ENCODE assay signal across 35 cellular contexts in the genomic region with DNA sequence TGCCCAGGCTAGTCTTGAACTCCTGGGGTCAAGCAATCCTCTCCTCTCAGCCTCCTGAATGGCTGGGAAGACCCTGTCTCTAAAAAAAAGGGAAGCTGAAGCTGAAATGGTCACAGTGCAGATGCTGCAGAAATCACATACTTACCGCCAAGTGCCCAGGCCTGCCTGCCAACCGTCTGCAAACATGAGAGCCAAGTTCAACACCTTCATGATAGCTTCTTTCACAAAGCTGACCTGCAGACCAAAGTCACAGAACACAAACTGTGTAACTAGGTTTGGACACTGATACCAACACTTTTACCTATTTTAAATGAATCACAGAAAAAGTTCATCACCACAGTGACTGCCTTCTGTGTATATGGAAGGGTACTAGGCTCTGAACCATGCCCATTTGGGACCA.
"Had no signal": no experiment of that assay in that cellular context is flagged by ENCODE, and none has a peak within 500 bp of the region (broad histone marks: within the 10 kb centered on the region; RNA-seq: fewer than 3 reads in every experiment).

No MANE protein-coding gene starts in this region.

- H3K27me3 ChIP-seq: brain microvascular endothelial cell, MG63, SJCRH30 had no signal

- H3K4me3 ChIP-seq: MG63, SJCRH30, SK-N-MC had no signal

- H3K27ac ChIP-seq: brain microvascular endothelial cell, SJCRH30, SK-N-MC, WERI-Rb-1 had no signal

- DNase-seq: activated CD4-positive, alpha-beta T cell treated with anti-CD3 and anti-CD28 coated beads for 1 hour; activated CD4-positive, alpha-beta T cell treated with anti-CD3 and anti-CD28 coated beads for 48 hours; activated CD4-positive, CD25-positive, alpha-beta regulatory T cell; activated CD8-positive, alpha-beta memory T cell treated with anti-CD3 and anti-CD28 coated beads, Interleukin-2, amount 50 U/mL, for 4 hours; activated CD8-positive, alpha-beta T cell treated with anti-CD3 and anti-CD28 coated beads for 36 hours; activated gamma-delta T cell treated with Interleukin-2 at 50 U/mL for 16 hours; activated naive CD4-positive, alpha-beta T cell treated with anti-CD3 and anti-CD28 coated beads for 36 hours; activated naive CD8-positive, alpha-beta T cell treated with anti-CD3 and anti-CD28 coated beads, Interleukin-2, amount 50 U/mL, for 24 hours; activated T-cell treated with anti-CD3 and anti-CD28 coated beads for 4 hours; activated T-cell treated with anti-CD3 and anti-CD28 coated beads, Interleukin-2, amount 50 U/mL, for 4 hours; anterior cingulate cortex; brain microvascular endothelial cell; Kasumi-1; KG1; MG63; NCI-H1048; NCI-H1105 treated with DMSO at 0.1 percent for 48 hours; NCI-H1436; NCI-H1694; NCI-H1930; NCI-H2081 treated with DMSO at 0.1 percent for 48 hours; NCI-H226; NCI-H446 treated with DMSO at 0.1 percent for 48 hours; NCI-H524; NCI-H69; NCI-H82; RPMI8226; SHP77; SJCRH30; T1000; WERI-Rb-1 had no signal

- H3K4me3 Mint-ChIP-seq: activated CD8-positive, alpha-beta T cell treated with anti-CD3 and anti-CD28 coated beads for 36 hours; activated naive CD4-positive, alpha-beta T cell treated with anti-CD3 and anti-CD28 coated beads for 36 hours; activated naive CD8-positive, alpha-beta T cell; activated naive CD8-positive, alpha-beta T cell treated with anti-CD3 and anti-CD28 coated beads, Interleukin-2, amount 50 U/mL, for 24 hours; activated T-cell treated with anti-CD3 and anti-CD28 coated beads, Interleukin-2, amount 50 U/mL, for 4 hours; activated T-helper 1 cell treated with anti-CD3 and anti-CD28 coated beads, Interleukin-12 subunit alpha, Interleukin-12 subunit beta, Interleukin-2, Interleukin-4 antibody, amounts not matched to agents 30 ng/mL and 10 ng/mL and 1 ng/mL, durations not matched to agents 14 hours and 24 hours and 36 hours had no signal

- ATAC-seq: activated CD8-positive, alpha-beta T cell treated with anti-CD3 and anti-CD28 coated beads for 36 hours; activated naive CD8-positive, alpha-beta T cell treated with anti-CD3 and anti-CD28 coated beads, Interleukin-2, amount 50 U/mL, for 24 hours; activated T-cell treated with anti-CD3 and anti-CD28 coated beads, Interleukin-2, amount 50 U/mL, for 4 hours; Panc1 had no signal

- H3K4me1 ChIP-seq: SJCRH30 had no signal

- H3K27ac Mint-ChIP-seq: activated CD8-positive, alpha-beta T cell treated with anti-CD3 and anti-CD28 coated beads for 36 hours; activated naive CD4-positive, alpha-beta T cell treated with anti-CD3 and anti-CD28 coated beads for 36 hours; activated naive CD8-positive, alpha-beta T cell; activated naive CD8-positive, alpha-beta T cell treated with anti-CD3 and anti-CD28 coated beads, Interleukin-2, amount 50 U/mL, for 24 hours; activated T-helper 1 cell treated with anti-CD3 and anti-CD28 coated beads, Interleukin-12 subunit alpha, Interleukin-12 subunit beta, Interleukin-2, Interleukin-4 antibody, amounts not matched to agents 30 ng/mL and 10 ng/mL and 1 ng/mL, durations not matched to agents 14 hours and 24 hours and 36 hours had no signal

- H3K27me3 Mint-ChIP-seq: activated CD8-positive, alpha-beta T cell treated with anti-CD3 and anti-CD28 coated beads for 36 hours; activated naive CD8-positive, alpha-beta T cell; activated naive CD8-positive, alpha-beta T cell treated with anti-CD3 and anti-CD28 coated beads, Interleukin-2, amount 50 U/mL, for 24 hours had no signal

- H3K9me3 ChIP-seq: MG63, SJCRH30 had no signal

- H3K9me3 Mint-ChIP-seq: activated CD8-positive, alpha-beta T cell treated with anti-CD3 and anti-CD28 coated beads for 36 hours; activated naive CD4-positive, alpha-beta T cell treated with anti-CD3 and anti-CD28 coated beads for 36 hours; activated naive CD8-positive, alpha-beta T cell treated with anti-CD3 and anti-CD28 coated beads, Interleukin-2, amount 50 U/mL, for 24 hours; activated T-cell treated with anti-CD3 and anti-CD28 coated beads, Interleukin-2, amount 50 U/mL, for 4 hours; activated T-helper 1 cell treated with anti-CD3 and anti-CD28 coated beads, Interleukin-12 subunit alpha, Interleukin-12 subunit beta, Interleukin-2, Interleukin-4 antibody, amounts not matched to agents 30 ng/mL and 10 ng/mL and 1 ng/mL, durations not matched to agents 14 hours and 24 hours and 36 hours had no signal

- H3K4me1 Mint-ChIP-seq: activated naive CD8-positive, alpha-beta T cell treated with anti-CD3 and anti-CD28 coated beads, Interleukin-2, amount 50 U/mL, for 24 hours had no signal
